Comparison of ENCODE assay signal across 9 cellular contexts in genomic region chr3:101781166-101781565, GRCh38. TPM values are rescaled to one million over a fixed set of nuclear protein-coding genes. Genes with fewer than 3 reads are reported as not detected.
DNase-seq lines count a peak whose midpoint lies in the region; ATAC-seq and TF ChIP-seq lines count a peak whose summit lies in the region.
"Had no signal": no experiment of that assay in that cellular context is flagged by ENCODE, and none has a peak within 500 bp of the region (broad histone marks: within the 10 kb centered on the region; RNA-seq: fewer than 3 reads in every experiment).

No MANE protein-coding gene starts in this region.

- intact Hi-C loops in CD8-positive, alpha-beta T cell (cut with DNase I, micrococcal nuclease) = loop anchor here in 1 of 2 experiments (5.0 kb wide), 1 partner anchor 1069 kb away; no protein-coding TSS in a partner anchor

- H3K27me3 Mint-ChIP-seq in CD8-positive, alpha-beta T cell (ENCODE audit: low read depth) = no peaks in the 10 kb centered on the region
- H3K27me3 Mint-ChIP-seq in neural progenitor cell (ENCODE audit: insufficient read depth, low read depth) = peaks cover 3% of the 10 kb centered on the region

- H3K4me2 ChIP-seq in neural progenitor cell = peak overlapping the region; percentile 80

- H3K27me3 ChIP-seq in CD8-positive, alpha-beta T cell (ENCODE audit: insufficient read depth, low read length) = no peaks in the 10 kb centered on the region
- H3K27me3 ChIP-seq in HUES64 (ENCODE audit: insufficient read depth, low read length) (peaks cover 10% of the 10 kb centered on the region), neural progenitor cell (peaks cover 8% of the 10 kb centered on the region)
- H3K27me3 ChIP-seq: cardiac muscle cell had no signal

- CTCF ChIA-PET in CD8-positive, alpha-beta T cell (lab: Charles Lee) = no interaction called here

- peak overlapping the region; percentile 72 for H3K27ac Mint-ChIP-seq in CD8-positive, alpha-beta T cell
- no peak overlapping the region for H3K27ac Mint-ChIP-seq in neural progenitor cell

- peaks cover 12% of the 10 kb centered on the region for H3K36me3 ChIP-seq in CD8-positive, alpha-beta T cell (ENCODE audit: insufficient read depth, low read length)
- H3K36me3 ChIP-seq in HUES64 (ENCODE audit: insufficient read depth, low read length) (peaks cover 40% of the 10 kb centered on the region), neural progenitor cell (no peaks in the 10 kb centered on the region)

- peaks cover 60% of the 10 kb centered on the region for H3K4me1 ChIP-seq in CD8-positive, alpha-beta T cell (ENCODE audit: insufficient read depth, low read length)
- H3K4me1 ChIP-seq in HUES64 (ENCODE audit: insufficient read depth, low read length) (peaks cover 28% of the 10 kb centered on the region), neural progenitor cell (peaks cover 16% of the 10 kb centered on the region)

- POLR2A ChIA-PET in CD8-positive, alpha-beta T cell (lab: Charles Lee) = interaction anchor here (1.5 kb wide), 1 partner anchor 56 kb away, joined by 5 read pairs; the partner anchor contains the start of gene CEP97

- no peak overlapping the region for H3K4me3 Mint-ChIP-seq in CD8-positive, alpha-beta T cell
- peak overlapping the region; percentile 95 for H3K4me3 Mint-ChIP-seq in neural progenitor cell

- no peak overlapping the region for H3K27ac ChIP-seq in CD8-positive, alpha-beta T cell (ENCODE audit: low read depth, low read length)
- H3K27ac ChIP-seq in HUES64 (ENCODE audit: low read depth, low read length) (no peak overlapping the region), neural progenitor cell (no peak overlapping the region)
- H3K27ac ChIP-seq: cardiac muscle cell had no signal

- H3K9ac ChIP-seq in HUES64 (ENCODE audit: low read depth, low read length) = no peak overlapping the region; the same call in 1 of the 2 replicates
- no peak overlapping the region for H3K9ac ChIP-seq in neural progenitor cell

- no peak for TF ChIP-seq CTCF in CD8-positive, alpha-beta T cell (IDR thresholded peaks at IDR 0.05)
- TF ChIP-seq CTCF in cardiac fibroblast (IDR thresholded peaks at IDR 0.05; ENCODE audit: low read depth, low read length) (no peak), neural progenitor cell (IDR thresholded peaks at IDR 0.05) (no peak)

- H3F3A ChIP-seq in neural progenitor cell (ENCODE audit: low read depth) = no peaks in the 10 kb centered on the region

- H4K20me1 ChIP-seq in neural progenitor cell (ENCODE audit: low read depth) = no peaks in the 10 kb centered on the region

- no peak overlapping the region for H2AFZ ChIP-seq in neural progenitor cell (replicated peaks)

- H3K79me2 ChIP-seq in neural progenitor cell (ENCODE audit: low read depth) = peaks cover 27% of the 10 kb centered on the region

- peaks cover 76% of the 10 kb centered on the region for H3K4me1 Mint-ChIP-seq in CD8-positive, alpha-beta T cell (ENCODE audit: low read depth)
- peaks cover 22% of the 10 kb centered on the region for H3K4me1 Mint-ChIP-seq in neural progenitor cell

- DNase-seq in CD8-positive, alpha-beta T cell = no peak
- DNase-seq in cardiac fibroblast (ENCODE audit: low read depth in 2 of 2) (peak; percentile 17 to 34), neural progenitor cell (ENCODE audit: low spot score) (no peak), GDM1 (lab: John Stamatoyannopoulos, UW) (no peak), left lobe of liver (ENCODE audit: low spot score) (no peak)
- no peak for DNase-seq in stimulated activated CD4-positive, alpha-beta T cell treated with anti-CD3 and anti-CD28 coated beads, Interleukin-4, amount 100 ng/mL, for 24 hours

- no peaks in the 10 kb centered on the region for H3K9me3 ChIP-seq in CD8-positive, alpha-beta T cell (ENCODE audit: low read length)
- H3K9me3 ChIP-seq in HUES64 (ENCODE audit: insufficient read depth, low read depth, low read length) (no peaks in the 10 kb centered on the region), neural progenitor cell (ENCODE audit: low read depth) (no peaks in the 10 kb centered on the region)

- H3K36me3 Mint-ChIP-seq in CD8-positive, alpha-beta T cell = peaks cover 49% of the 10 kb centered on the region
- H3K36me3 Mint-ChIP-seq in neural progenitor cell = no peaks in the 10 kb centered on the region

- H3K4me3 ChIP-seq in CD8-positive, alpha-beta T cell (ENCODE audit: low read depth, low read length) = no peak overlapping the region
- H3K4me3 ChIP-seq in HUES64 (ENCODE audit: low read length) (peak overlapping the region; percentile 87), cardiac fibroblast (replicated peaks in 1 of 2; ENCODE audit: low read depth in 2 of 2, low read length in 2 of 2) (peak overlapping the region in 1 of 2 donors; percentile 85), neural progenitor cell (no peak overlapping the region)
- H3K4me3 ChIP-seq: cardiac muscle cell had no signal

- H3K9me3 Mint-ChIP-seq in CD8-positive, alpha-beta T cell = no peaks in the 10 kb centered on the region
- H3K9me3 Mint-ChIP-seq in neural progenitor cell = no peaks in the 10 kb centered on the region

- ATAC-seq in CD8-positive, alpha-beta T cell = no peak
- ATAC-seq in HG02938 (IDR thresholded peaks at IDR 0.05; ENCODE audit: unreplicated experiment) = no peak
- ATAC-seq in left lobe of liver = no peak

RNA-seq across cellular contexts. Expression of gene NXPE3, which starts 2.2 kb away (rescaled TPM):
- total RNA-seq in CD8-positive, alpha-beta T cell = 10 to 100 TPM; 39.8 to 40.3 TPM
- polyA plus RNA-seq in HUES64 (2013, experiment 1 of 2) = 14.3 TPM
- 16.1 TPM for polyA plus RNA-seq in HUES64 (2013, experiment 2 of 2)
- total RNA-seq in neural progenitor cell (ENCODE audit: low replicate concordance) (9.4 and 9.6 TPM in 2 replicates), left lobe of liver (1.3 TPM)

RNA-seq across cellular contexts. Expression of gene CEP97, which starts 56.8 kb away (rescaled TPM):
- total RNA-seq in CD8-positive, alpha-beta T cell = 1 to 10 TPM; 3.4 to 5.3 TPM
- polyA plus RNA-seq in HUES64 (2013, experiment 1 of 2) = 6.0 TPM
- 7.0 TPM for polyA plus RNA-seq in HUES64 (2013, experiment 2 of 2)
- total RNA-seq in neural progenitor cell (ENCODE audit: low replicate concordance) (38.2 and 46.1 TPM in 2 replicates), left lobe of liver (2.1 TPM)

Comparison
In these comparisons a context has a peak if more than half of its experiments do, and no peak if none do; other contexts are left out.
1. DNase-seq: peak in cardiac fibroblast (2 of 2); none in CD8-positive, alpha-beta T cell (0 of 7), neural progenitor cell (single experiment), GDM1 (single experiment), stimulated activated CD4-positive, alpha-beta T cell treated with anti-CD3 and anti-CD28 coated beads, Interleukin-4, amount 100 ng/mL, for 24 hours (single experiment) and left lobe of liver (single experiment).